ENCODE assay signal across 1 cellular context in the genomic region with DNA sequence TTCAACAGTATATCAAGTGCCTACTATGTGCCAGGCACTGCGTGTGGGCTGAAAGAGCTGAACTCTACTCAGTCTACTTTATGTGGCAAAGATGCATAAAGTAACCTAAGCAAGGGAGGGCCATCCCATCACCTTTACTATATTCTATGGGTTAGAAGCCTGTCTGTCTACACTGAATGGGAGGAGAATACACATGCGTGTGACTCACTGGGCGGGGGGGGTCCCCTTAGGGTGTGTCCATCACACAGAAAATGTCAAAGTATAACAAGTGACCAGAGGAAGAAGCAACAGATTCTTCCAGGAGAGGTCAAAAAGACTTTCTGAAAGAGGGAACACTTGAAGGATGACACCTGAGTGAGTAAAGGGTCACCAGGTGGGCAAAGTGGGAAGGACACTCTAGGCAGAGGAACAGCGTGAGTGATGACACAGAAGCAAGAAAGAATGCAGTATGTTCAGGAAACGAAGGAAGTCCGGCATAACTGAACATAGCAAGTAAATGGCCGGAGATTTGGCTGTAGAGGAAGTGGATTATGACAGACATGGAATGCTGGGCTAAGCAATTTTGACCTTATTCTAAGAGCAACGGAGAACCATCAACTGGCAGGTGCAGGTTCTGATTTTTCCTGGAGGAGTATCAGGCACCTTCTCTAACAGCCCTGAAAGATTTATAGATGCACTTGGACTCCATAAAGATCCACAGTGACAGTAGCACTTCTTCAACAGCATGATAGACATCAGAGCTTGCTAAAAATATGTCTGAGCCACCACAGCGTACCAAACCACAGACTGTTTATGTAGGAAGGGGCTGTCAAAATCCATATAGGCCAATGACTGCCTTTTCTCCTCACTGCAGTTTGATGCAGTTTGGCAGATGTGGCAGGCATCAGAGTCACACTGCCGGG.
TF ChIP-seq lines count a peak whose summit lies in the region.

No MANE protein-coding gene starts in this region.

TF ChIP-seq in IMR-90, 13 proteins besides CTCF, POLR2A, EP300 and RAD21:
- TF ChIP-seq MAFK (IDR thresholded peaks at IDR 0.05; ENCODE audit: low read depth, low read length), result 0 out of 2 replicates have a peak, but pooled peaks have one; percentile 8
- TF ChIP-seq SMC3 (IDR thresholded peaks at IDR 0.05; ENCODE audit: low read depth, low read length), result no peak
- TF ChIP-seq MXI1 (IDR thresholded peaks at IDR 0.05; ENCODE audit: borderline replicate concordance, low read depth, low read length), result no peak
